ENCODE assay signal across 1 cellular context in genomic region chr14:105473677-105474477, GRCh38.
TF ChIP-seq lines count a peak whose summit lies in the region.

No MANE protein-coding gene starts in this region.

TF ChIP-seq in endothelial cell of umbilical vein, 7 proteins besides CTCF, POLR2A, EP300 and RAD21 (continued from another document):
- TF ChIP-seq POLR2AphosphoS5 (IDR thresholded peaks at IDR 0.05; ENCODE audit: insufficient read depth, low read depth, low read length) (no peak), MAX (IDR thresholded peaks at IDR 0.05; ENCODE audit: insufficient read depth, insufficient read length) (no peak), GATA2 (IDR thresholded peaks at IDR 0.05; ENCODE audit: insufficient read depth, insufficient read length, low read depth, low read length) (no peak), MYC (IDR thresholded peaks at IDR 0.05; ENCODE audit: low read depth, low read length) (no peak), FOS (IDR thresholded peaks at IDR 0.05; ENCODE audit: borderline replicate concordance, insufficient read depth, low read length) (no peak), JUN (IDR thresholded peaks at IDR 0.05; ENCODE audit: borderline replicate concordance, insufficient read depth, insufficient read length, low read depth) (no peak)
